Comparison of ENCODE assay signal across 8 cellular contexts in genomic region chr6:122472022-122472340, GRCh38. TPM values are rescaled to one million over a fixed set of nuclear protein-coding genes. Genes with fewer than 3 reads are reported as not detected.
DNase-seq lines count a peak whose midpoint lies in the region; ATAC-seq and TF ChIP-seq lines count a peak whose summit lies in the region.

No MANE protein-coding gene starts in this region.

- ATAC-seq in GM21825 (IDR thresholded peaks at IDR 0.05; ENCODE audit: unreplicated experiment) = peak; percentile 47

- H3K4me3 ChIP-seq in GM08714 (ENCODE audit: low read length) = peak overlapping the region; percentile 90
- peak overlapping the region; percentile 99 for H3K4me3 ChIP-seq in LNCaP clone FGC (ENCODE audit: low read depth, low read length)
- peak overlapping the region; percentile 83 for H3K4me3 ChIP-seq in colonic mucosa
- peak overlapping the region; percentile 95 to 98 for H3K4me3 ChIP-seq in muscle layer of colon (ENCODE audit: low read depth in 1 of 2, low read length in 2 of 2)

- H3K9ac ChIP-seq in colonic mucosa (ENCODE audit: low read depth in 2 of 2, low read length in 2 of 2) = peak overlapping the region; percentile 60 to 97
- peak overlapping the region; percentile 97 for H3K9ac ChIP-seq in muscle layer of colon (ENCODE audit: low read length)

- no peaks in the 10 kb centered on the region for H3K4me1 ChIP-seq in colonic mucosa
- peaks cover 9% of the 10 kb centered on the region for H3K4me1 ChIP-seq in muscle layer of colon (ENCODE audit: insufficient read depth, low read length)

- DNase-seq in LNCaP clone FGC (ENCODE audit: low read depth) = no peak
- no peak for DNase-seq in colonic mucosa
- no peak for DNase-seq in posterior cingulate gyrus
- no peak for DNase-seq in NCI-H69 (lab: John Stamatoyannopoulos, UW)
- DNase-seq in kidney tubule cell (ENCODE audit: low spot score) = no peak

- H3K9me3 ChIP-seq in colonic mucosa (no peaks in the 10 kb centered on the region), muscle layer of colon (ENCODE audit: low read length) (no peaks in the 10 kb centered on the region)

- no peak for TF ChIP-seq CTCF in LNCaP clone FGC (IDR thresholded peaks at IDR 0.05; ENCODE audit: control insufficient read depth, extremely low read depth, insufficient read depth)
- no peak for TF ChIP-seq CTCF in colonic mucosa (IDR thresholded peaks at IDR 0.05)

- intact Hi-C loops in colonic mucosa (cut with DNase I) = no loop called here
- intact Hi-C loops in posterior cingulate gyrus (cut with DNase I) = no loop called here

- H3K27me3 ChIP-seq in colonic mucosa (no peaks in the 10 kb centered on the region), muscle layer of colon (ENCODE audit: control insufficient read depth in 1 of 2, insufficient read depth in 2 of 2, low read length in 2 of 2) (no peaks in the 10 kb centered on the region)

- no peaks in the 10 kb centered on the region for H3K36me3 ChIP-seq in colonic mucosa
- no peaks in the 10 kb centered on the region for H3K36me3 ChIP-seq in muscle layer of colon (ENCODE audit: insufficient read depth, low read length)

- H3K27ac ChIP-seq in colonic mucosa = peak overlapping the region; percentile 92
- H3K27ac ChIP-seq in muscle layer of colon (ENCODE audit: low read depth, low read length) = peak overlapping the region; percentile 97

RNA-seq across cellular contexts. Expression of gene SERINC1, which starts 0.4 kb away (rescaled TPM):
- total RNA-seq in colonic mucosa = 100 to 1,000 TPM in 1 of 2 donors, 10 to 100 TPM in 1; 83.1 to 136 TPM
